Comparison of ENCODE assay signal across 19 cellular contexts in genomic region chr2:205053827-205054410, GRCh38.
DNase-seq lines count a peak whose midpoint lies in the region; ATAC-seq, FAIRE-seq and TF ChIP-seq lines count a peak whose summit lies in the region.
"Had no signal": no experiment of that assay in that cellular context is flagged by ENCODE, and none has a peak within 500 bp of the region (broad histone marks: within the 10 kb centered on the region; RNA-seq: fewer than 3 reads in every experiment).

No MANE protein-coding gene starts in this region.

- H3K36me3 ChIP-seq in bronchial epithelial cell (ENCODE audit: control insufficient read depth, insufficient read depth, low read length) (no peaks in the 10 kb centered on the region), vagina (no peaks in the 10 kb centered on the region)
- H3K36me3 ChIP-seq: gastroesophageal sphincter, thyroid gland had no signal

- DNase-seq in DMS 273 treated with DMSO at 0.1 percent for 48 hours (lab: John Stamatoyannopoulos, UW): peak; percentile 41
- DNase-seq in NCI-H226: peak; percentile 6
- DNase-seq in bronchial epithelial cell (ENCODE audit: low read depth): peak; percentile 35
- peak; percentile 1 for DNase-seq in kidney glomerular epithelial cell (lab: John Stamatoyannopoulos, UW)
- DNase-seq in anterior cingulate cortex (lab: John Stamatoyannopoulos, UW): no peak
- no peak for DNase-seq in vagina (ENCODE audit: extremely low spot score in 2 of 2)
- DNase-seq: activated naive CD4-positive, alpha-beta T cell treated with anti-CD3 and anti-CD28 coated beads, Interleukin-2, amount 50 U/mL, for 16 hours; activated T-cell treated with anti-CD3 and anti-CD28 coated beads, Interleukin-2, amount 50 U/mL, for 4 hours; Kasumi-1; NCI-H1048; NCI-H2107; occipital lobe; thyroid gland had no signal

- H3K9me3 ChIP-seq in vagina: no peaks in the 10 kb centered on the region
- H3K9me3 ChIP-seq: gastroesophageal sphincter, thyroid gland had no signal

- no peak overlapping the region for H3K27ac ChIP-seq in vagina
- H3K27ac ChIP-seq: gastroesophageal sphincter, thyroid gland had no signal

- H3K27me3 ChIP-seq in bronchial epithelial cell (ENCODE audit: control insufficient read depth, insufficient read depth, low read length) (no peaks in the 10 kb centered on the region), vagina (no peaks in the 10 kb centered on the region)
- H3K27me3 ChIP-seq: gastroesophageal sphincter, thyroid gland had no signal

- FAIRE-seq in bronchial epithelial cell (lab: Jason Lieb, UNC): no peak
- FAIRE-seq: HTR-8/SVneo had no signal

- peaks cover 7% of the 10 kb centered on the region for H3K4me1 ChIP-seq in vagina
- H3K4me1 ChIP-seq: thyroid gland had no signal

- intact Hi-C loops in vagina (cut with DNase I): no loop called here

- H3K4me3 ChIP-seq in bronchial epithelial cell (ENCODE audit: low read depth, low read length) (no peak overlapping the region), vagina (no peak overlapping the region)
- H3K4me3 ChIP-seq: gastroesophageal sphincter, thyroid gland had no signal

- no peak for TF ChIP-seq CTCF in bronchial epithelial cell (IDR thresholded peaks at IDR 0.05; ENCODE audit: insufficient read depth, low read length, severe bottlenecking)
- no peak for TF ChIP-seq CTCF in vagina (IDR thresholded peaks at IDR 0.05)

- ATAC-seq in HG03378 (IDR thresholded peaks at IDR 0.05; ENCODE audit: unreplicated experiment) (no peak), GM18519 (IDR thresholded peaks at IDR 0.05; ENCODE audit: low FRiP score, unreplicated experiment) (no peak)
- ATAC-seq: activated T-cell treated with anti-CD3 and anti-CD28 coated beads, Interleukin-2, amount 50 U/mL, for 4 hours; gastroesophageal sphincter; left lobe of liver; stimulated activated effector memory CD8-positive, alpha-beta T cell treated with anti-CD3 and anti-CD28 coated beads, Interleukin-12 subunit alpha, Interleukin-12 subunit beta, amount 100 ng/mL, for 72 hours had no signal

- TF ChIP-seq POLR2A in vagina (IDR thresholded peaks at IDR 0.05): no peak

Comparison
In these comparisons a context has a peak if more than half of its experiments do, and no peak if none do; other contexts are left out.
1. DNase-seq: peak in DMS 273 treated with DMSO at 0.1 percent for 48 hours (single experiment), NCI-H226 (single experiment), bronchial epithelial cell (single experiment) and kidney glomerular epithelial cell (single experiment); none in anterior cingulate cortex (0 of 58) and vagina (0 of 2).